In the genomic region with DNA sequence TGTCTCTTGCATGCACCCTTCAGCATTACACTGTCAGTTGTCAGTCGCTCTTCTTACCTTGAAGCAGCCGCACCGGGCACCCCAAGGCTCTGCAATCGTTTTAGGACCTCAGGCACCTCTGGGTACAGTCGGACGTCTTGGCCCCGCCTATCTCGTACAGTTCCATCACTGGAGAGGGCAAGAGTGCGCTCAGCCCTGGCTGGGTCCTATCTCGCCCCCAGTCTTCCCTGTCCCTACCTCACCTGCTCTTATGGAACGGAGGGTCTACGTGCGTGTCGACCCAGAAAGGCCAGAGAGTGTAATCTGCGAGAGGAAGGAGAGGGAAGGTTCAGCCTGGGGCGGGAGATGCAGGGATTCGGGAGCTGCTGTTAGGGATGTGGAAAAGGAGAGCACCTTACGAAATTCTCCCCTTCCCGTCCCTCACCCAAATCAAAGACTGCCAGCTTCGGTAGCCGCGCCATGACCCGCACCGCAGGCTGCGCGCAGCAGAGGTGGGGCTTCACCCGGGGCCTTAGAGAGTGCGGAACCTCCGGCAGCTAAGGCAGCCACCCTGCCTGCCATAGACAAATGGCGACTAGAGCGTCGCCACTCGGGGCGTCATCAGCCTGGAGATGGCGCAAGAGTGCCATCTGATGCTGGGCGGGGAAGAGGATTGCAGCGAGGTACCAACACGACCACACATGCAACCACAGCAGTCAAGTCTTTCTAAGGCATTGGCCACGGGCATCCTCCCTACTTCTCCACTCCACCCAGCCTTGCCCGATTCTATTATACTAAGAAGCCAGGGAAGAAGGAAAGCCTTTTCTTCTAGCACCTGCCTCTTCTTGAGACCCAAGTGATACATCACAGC, we compare ENCODE assay signal across 8 cellular contexts. TPM values are rescaled to one million over a fixed set of nuclear protein-coding genes. Genes with fewer than 3 reads are reported as not detected.
DNase-seq lines count a peak whose midpoint lies in the region; ATAC-seq and TF ChIP-seq lines count a peak whose summit lies in the region.

A gene (minus strand): TSS at position 572 of the 850 bp plus-strand sequence. CDS start 111 bp downstream, at position 461.

- no peaks in the 10 kb centered on the region for H3K27me3 ChIP-seq in breast epithelium

- peak; percentile 63 for ATAC-seq in GM18867 (IDR thresholded peaks at IDR 0.05; ENCODE audit: unreplicated experiment)
- peak; percentile 54 for ATAC-seq in HG03103 (IDR thresholded peaks at IDR 0.05; ENCODE audit: low read depth, unreplicated experiment)

- POLR2A ChIA-PET in AG04449 (lab: Yijun Ruan, JAX) = interaction anchor here (0.7 to 1.4 kb wide), 5 partner anchors 9 to 158 kb away, joined by 3 to 5 read pairs (median 3); a partner anchor contains a TSS

- H3K36me3 ChIP-seq in breast epithelium = no peaks in the 10 kb centered on the region

- no peaks in the 10 kb centered on the region for H3K9me3 ChIP-seq in breast epithelium

- H3K4me3 ChIP-seq in AG04449 (ENCODE audit: low read depth, low read length) (peak within 1 kb of the TSS; percentile 90), breast epithelium (peak within 1 kb of the TSS; percentile 76 to 87 (median 83))

- TF ChIP-seq POLR2A in breast epithelium (IDR thresholded peaks at IDR 0.05) = peak; percentile 51

- TF ChIP-seq CTCF in AG04449 (IDR thresholded peaks at IDR 0.05; ENCODE audit: insufficient read depth, low read length, missing control alignments) = peak; percentile 70
- TF ChIP-seq CTCF in VCaP (conservative IDR thresholded peaks at IDR 0.05) = peak; percentile 79
- peak; percentile 28 to 54 (median 34) for TF ChIP-seq CTCF in breast epithelium (IDR thresholded peaks at IDR 0.05)

- H3K4me1 ChIP-seq in breast epithelium = peaks cover 0 to 10% of the 10 kb centered on the region in 2 donors

- DNase-seq in AG04449 (ENCODE audit: low read depth, low spot score) (peak; percentile 33), NCI-H2171 (lab: John Stamatoyannopoulos, UW) (peak; percentile 89), breast epithelium (ENCODE audit: low spot score in 2 of 2) (peak; percentile 79 to 80), inferior parietal cortex (ENCODE audit: extremely low spot score) (peak; percentile 91)
- peak; percentile 68 to 77 for DNase-seq in stimulated activated CD4-positive, alpha-beta T cell treated with anti-CD3 and anti-CD28 coated beads, Interleukin-12 subunit alpha, Interleukin-12 subunit beta, amount 100 ng/mL, for 24 hours (ENCODE audit: low read depth in 2 of 2)

- intact Hi-C loops in breast epithelium (cut with DNase I; ENCODE audit: low total_unique reads) = no loop called here

- CTCF ChIA-PET in AG04449 (lab: Yijun Ruan, JAX) = interaction anchor here (0.7 to 5.3 kb wide), 16 partner anchors 9 to 220 kb away, joined by 3 to 89 read pairs (median 5); a partner anchor contains a TSS

- H3K27ac ChIP-seq in VCaP (peak within 1 kb of the TSS; percentile 86), breast epithelium (peak within 1 kb of the TSS; percentile 91 to 96)

RNA-seq across cellular contexts. Expression of the gene that starts here (rescaled TPM):
- total RNA-seq in breast epithelium = 10 to 100 TPM; 13.1 to 20.8 (median 17.1) TPM

Comparison
In these comparisons a context has a peak if more than half of its experiments do, and no peak if none do; other contexts are left out.
1. Peak in every context shown above with its lines: DNase-seq, ATAC-seq, H3K4me3 ChIP-seq and H3K27ac ChIP-seq.
2. DNase-seq: peak in every context shown above with its lines; median percentile 91 in inferior parietal cortex; 89 in NCI-H2171; 80 in breast epithelium; 72 in stimulated activated CD4-positive, alpha-beta T cell treated with anti-CD3 and anti-CD28 coated beads, Interleukin-12 subunit alpha, Interleukin-12 subunit beta, amount 100 ng/mL, for 24 hours; 33 in AG04449.